In the genomic region with DNA sequence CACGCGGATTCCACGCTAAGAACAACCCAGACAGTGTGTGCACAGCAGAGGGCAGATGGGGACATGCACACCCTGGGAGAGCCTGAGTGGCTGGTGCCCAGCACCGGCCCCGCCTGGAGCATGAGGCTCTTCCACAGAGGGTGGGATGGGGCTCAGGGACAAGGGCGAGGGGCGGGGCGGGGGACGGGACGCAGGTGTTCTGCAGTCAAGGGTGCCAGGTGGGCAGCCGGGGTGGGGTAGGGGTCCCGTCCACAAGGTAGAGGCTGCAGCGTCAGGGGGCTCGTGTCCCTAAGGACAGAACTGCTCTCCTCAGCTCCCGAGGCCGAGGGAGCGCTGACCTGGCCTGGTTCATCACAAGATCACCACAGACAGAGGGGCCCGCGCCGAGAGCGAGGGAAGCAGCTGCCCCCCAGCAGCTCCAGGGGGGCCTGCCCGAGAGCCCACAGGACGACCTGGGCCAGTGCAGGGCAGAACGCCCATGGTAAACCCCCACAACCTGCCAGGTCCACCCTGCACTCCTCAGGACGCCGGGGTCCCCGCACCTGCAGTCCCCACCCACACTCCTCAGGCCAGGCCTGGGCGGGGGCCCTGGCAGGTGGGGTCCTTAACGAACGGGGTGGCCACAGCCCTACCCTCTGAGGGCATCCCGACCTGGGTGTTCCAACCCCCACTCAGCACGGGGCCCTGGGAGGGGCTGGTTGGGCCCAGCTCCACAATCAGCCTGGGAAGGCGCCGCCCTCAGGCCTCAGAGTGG, we compare ENCODE assay signal across 29 cellular contexts. TPM values are rescaled to one million over a fixed set of nuclear protein-coding genes. Genes with fewer than 3 reads are reported as not detected.
A peak's percentile ranks its signal among the peaks of the same experiment; 100 is the strongest.
DNase-seq lines count a peak whose midpoint lies in the region; ATAC-seq and TF ChIP-seq lines count a peak whose summit lies in the region.
"Had no signal": no experiment of that assay in that cellular context is flagged by ENCODE, and none has a peak within 500 bp of the region (broad histone marks: within the 10 kb centered on the region; RNA-seq: fewer than 3 reads in every experiment).

No MANE protein-coding gene starts in this region.

- no peaks in the 10 kb centered on the region for H3K9me3 Mint-ChIP-seq in stimulated activated naive CD8-positive, alpha-beta T cell treated with anti-CD3 and anti-CD28 coated beads, Interleukin-15, amount 100 ng/mL, for 72 hours
- no peaks in the 10 kb centered on the region for H3K9me3 Mint-ChIP-seq in natural killer cell
- H3K9me3 Mint-ChIP-seq: central memory CD8-positive, alpha-beta T cell; dendritic cell treated with granulocyte-macrophage colony-stimulating factor and Interleukin-4, amounts not matched to agents 40 ng/mL and 50 ng/mL, for 4 days; neural progenitor cell had no signal

- no peak overlapping the region for H3K27ac Mint-ChIP-seq in stimulated activated naive CD8-positive, alpha-beta T cell treated with anti-CD3 and anti-CD28 coated beads, Interleukin-15, amount 100 ng/mL, for 72 hours
- peak overlapping the region; percentile 62 to 95 for H3K27ac Mint-ChIP-seq in natural killer cell
- H3K27ac Mint-ChIP-seq: B cell; dendritic cell treated with granulocyte-macrophage colony-stimulating factor and Interleukin-4, amounts not matched to agents 40 ng/mL and 50 ng/mL, for 4 days had no signal

- H3K27ac ChIP-seq in esophagus (ENCODE audit: low read depth in 2 of 2, low read length in 1 of 2): peak overlapping the region; percentile 29 to 58
- H3K27ac ChIP-seq in smooth muscle cell (ENCODE audit: low read depth): no peak overlapping the region
- H3K27ac ChIP-seq: gastrocnemius medialis, hepatocyte, neural progenitor cell, SJCRH30, transverse colon, WERI-Rb-1 had no signal

- H3K36me3 ChIP-seq in esophagus (ENCODE audit: control insufficient read depth in 2 of 2, insufficient read depth in 2 of 2, low read length in 1 of 2) (peaks cover 14 to 52% of the 10 kb centered on the region in 2 donors), smooth muscle cell (ENCODE audit: low read depth) (no peaks in the 10 kb centered on the region)
- H3K36me3 ChIP-seq: neural progenitor cell had no signal

- H3K27me3 Mint-ChIP-seq in stimulated activated naive CD8-positive, alpha-beta T cell treated with anti-CD3 and anti-CD28 coated beads, Interleukin-15, amount 100 ng/mL, for 72 hours: no peaks in the 10 kb centered on the region
- H3K27me3 Mint-ChIP-seq in natural killer cell (ENCODE audit: low read depth in 2 of 2): no peaks in the 10 kb centered on the region
- H3K27me3 Mint-ChIP-seq: B cell; central memory CD8-positive, alpha-beta T cell; dendritic cell treated with granulocyte-macrophage colony-stimulating factor and Interleukin-4, amounts not matched to agents 40 ng/mL and 50 ng/mL, for 4 days had no signal

- H3K9me3 ChIP-seq in esophagus (ENCODE audit: control insufficient read depth in 2 of 2, insufficient read depth in 1 of 2, low read depth in 1 of 2, low read length in 1 of 2) (peaks cover 0 to 1% of the 10 kb centered on the region in 2 donors), smooth muscle cell (replicated peaks; ENCODE audit: low read depth) (no peaks in the 10 kb centered on the region)
- H3K9me3 ChIP-seq: gastrocnemius medialis, SJCRH30, transverse colon had no signal

- H3K4me3 ChIP-seq in esophagus (ENCODE audit: low read depth in 1 of 2, low read length in 2 of 2) (no peak overlapping the region), smooth muscle cell (no peak overlapping the region)
- H3K4me3 ChIP-seq: gastrocnemius medialis, hepatocyte, neural progenitor cell, SJCRH30, transverse colon had no signal

- peaks cover 7% of the 10 kb centered on the region for H3K79me2 ChIP-seq in smooth muscle cell (ENCODE audit: low read depth)

- no peak overlapping the region for H3K9ac ChIP-seq in smooth muscle cell (ENCODE audit: low read depth)
- H3K9ac ChIP-seq: neural progenitor cell had no signal

- no peak overlapping the region for H3K4me2 ChIP-seq in smooth muscle cell
- H3K4me2 ChIP-seq: hepatocyte, neural progenitor cell had no signal

- TF ChIP-seq CTCF in natural killer cell (IDR thresholded peaks at IDR 0.05) (no peak), smooth muscle cell (IDR thresholded peaks at IDR 0.05; ENCODE audit: borderline replicate concordance, insufficient read depth, poor library complexity, severe bottlenecking) (no peak)

- ATAC-seq in stimulated activated naive CD8-positive, alpha-beta T cell treated with anti-CD3 and anti-CD28 coated beads, Interleukin-15, amount 100 ng/mL, for 72 hours: peak; percentile 63
- no peak for ATAC-seq in stimulated activated naive CD8-positive, alpha-beta T cell treated with anti-CD3 and anti-CD28 coated beads, Interleukin-15, Interleukin-2, amounts not matched to agents 100 U/mL and 50 U/mL, for 24 hours
- ATAC-seq in natural killer cell (no peak), GM18505 (IDR thresholded peaks at IDR 0.05; ENCODE audit: unreplicated experiment) (no peak)
- ATAC-seq: gastrocnemius medialis, sciatic nerve had no signal

- peaks cover 37% of the 10 kb centered on the region for H3K4me1 Mint-ChIP-seq in stimulated activated naive CD8-positive, alpha-beta T cell treated with anti-CD3 and anti-CD28 coated beads, Interleukin-15, amount 100 ng/mL, for 72 hours
- peaks cover 50 to 61% of the 10 kb centered on the region in 2 donors for H3K4me1 Mint-ChIP-seq in natural killer cell

- peaks cover 65% of the 10 kb centered on the region for H4K20me1 ChIP-seq in smooth muscle cell (ENCODE audit: low read depth)

- no peak overlapping the region for H2AFZ ChIP-seq in smooth muscle cell (ENCODE audit: low read depth)
- H2AFZ ChIP-seq: hepatocyte, neural progenitor cell had no signal

- H3K4me1 ChIP-seq in esophagus (ENCODE audit: control insufficient read depth in 2 of 2, insufficient read depth in 2 of 2, low read length in 1 of 2) (peaks cover 6 to 23% of the 10 kb centered on the region in 2 donors), smooth muscle cell (ENCODE audit: low read depth) (no peaks in the 10 kb centered on the region)
- H3K4me1 ChIP-seq: gastrocnemius medialis, neural progenitor cell, SJCRH30 had no signal

- no peak for DNase-seq in stimulated activated naive CD8-positive, alpha-beta T cell treated with anti-CD3 and anti-CD28 coated beads, Interleukin-15, amount 100 ng/mL, for 72 hours
- no peak for DNase-seq in stimulated activated naive CD8-positive, alpha-beta T cell treated with anti-CD3 and anti-CD28 coated beads, Interleukin-15, Interleukin-2, amounts not matched to agents 100 U/mL and 50 U/mL, for 24 hours
- DNase-seq in natural killer cell: no peak
- no peak for DNase-seq in NCI-H345 treated with DMSO at 0.1 percent for 48 hours (lab: John Stamatoyannopoulos, UW; ENCODE audit: unreplicated experiment)
- no peak for DNase-seq in HuH-7 (ENCODE audit: low spot score)
- DNase-seq in smooth muscle cell (lab: John Stamatoyannopoulos, UW; ENCODE audit: unreplicated experiment): no peak
- DNase-seq: ACHN; activated CD4-positive, alpha-beta T cell treated with anti-CD3 and anti-CD28 coated beads for 4 hours; activated effector memory CD4-positive, alpha-beta T cell treated with anti-CD3 and anti-CD28 coated beads, Interleukin-2, amount 50 U/mL, for 16 hours; DMS153; gastrocnemius medialis; IMR-90; mammary epithelial cell; NCI-H1436 treated with DMSO at 0.1 percent for 48 hours; NCI-H345; SJCRH30; stimulated activated CD4-positive, alpha-beta T cell treated with anti-CD3 and anti-CD28 coated beads, Interleukin-12 subunit alpha, Interleukin-12 subunit beta, amount 100 ng/mL, for 4 hours; stimulated activated CD4-positive, alpha-beta T cell treated with anti-CD3 and anti-CD28 coated beads, Interleukin-2, amount 100 ng/mL, for 48 hours; T-helper 9 cell; transverse colon; WERI-Rb-1 had no signal

- H3K36me3 Mint-ChIP-seq in natural killer cell: peaks cover 27% of the 10 kb centered on the region

- no peak overlapping the region for H3K4me3 Mint-ChIP-seq in stimulated activated naive CD8-positive, alpha-beta T cell treated with anti-CD3 and anti-CD28 coated beads, Interleukin-15, amount 100 ng/mL, for 72 hours
- H3K4me3 Mint-ChIP-seq in natural killer cell: no peak overlapping the region
- H3K4me3 Mint-ChIP-seq: B cell; central memory CD8-positive, alpha-beta T cell; dendritic cell treated with granulocyte-macrophage colony-stimulating factor and Interleukin-4, amounts not matched to agents 40 ng/mL and 50 ng/mL, for 4 days; neural progenitor cell had no signal

- 65 to 72% methylated on average over 27 to 34 of the region's 34 CpGs for WGBS in esophagus, 2 donors
- WGBS in smooth muscle cell (ENCODE audit: low lambda C conversion rate): 95% methylated on average over 29 of the region's 34 CpGs

- no peak for TF ChIP-seq POLR2A in GM18505 (IDR thresholded peaks at IDR 0.05; ENCODE audit: borderline replicate concordance, extremely low read depth, insufficient read depth, insufficient read length)

- intact Hi-C loops in natural killer cell (cut with micrococcal nuclease): no loop called here

- H3K27me3 ChIP-seq in esophagus (ENCODE audit: control insufficient read depth in 1 of 2, insufficient read depth in 2 of 2, low read length in 2 of 2) (no peaks in the 10 kb centered on the region), smooth muscle cell (ENCODE audit: low read depth) (no peaks in the 10 kb centered on the region)
- H3K27me3 ChIP-seq: gastrocnemius medialis, hepatocyte, neural progenitor cell, SJCRH30, transverse colon had no signal

- H3F3A ChIP-seq in smooth muscle cell (ENCODE audit: low read depth): no peaks in the 10 kb centered on the region

RNA-seq across cellular contexts. Expression of gene CTBP1, which starts 26.7 kb away (rescaled TPM):
- 10 to 100 TPM; 71.7 to 87.2 TPM for polyA plus RNA-seq in esophagus
- total RNA-seq in natural killer cell: 100 to 1,000 TPM; 384 to 388 (median 388) TPM
- total RNA-seq in smooth muscle cell: 59.1 and 76.9 TPM in 2 replicates
- 132 and 135 TPM in 2 replicates for polyA plus RNA-seq in smooth muscle cell

RNA-seq across cellular contexts. Expression of gene SPON2, which starts 49.8 kb away (rescaled TPM):
- polyA plus RNA-seq in esophagus (10 to 100 TPM; 17.0 to 26.9 TPM), smooth muscle cell (388 and 427 TPM in 2 replicates)
- total RNA-seq in natural killer cell (1,000 to 10,000 TPM; 1,124 to 1,574 (median 1,339) TPM), smooth muscle cell (152 and 171 TPM in 2 replicates)

Comparison
In these comparisons a context has a peak if more than half of its experiments do, and no peak if none do; other contexts are left out.
1. H3K27ac Mint-ChIP-seq: peak in natural killer cell (2 of 2); none in stimulated activated naive CD8-positive, alpha-beta T cell treated with anti-CD3 and anti-CD28 coated beads, Interleukin-15, amount 100 ng/mL, for 72 hours (0 of 2).